ENCODE assay signal across 19 cellular contexts in the genomic region with DNA sequence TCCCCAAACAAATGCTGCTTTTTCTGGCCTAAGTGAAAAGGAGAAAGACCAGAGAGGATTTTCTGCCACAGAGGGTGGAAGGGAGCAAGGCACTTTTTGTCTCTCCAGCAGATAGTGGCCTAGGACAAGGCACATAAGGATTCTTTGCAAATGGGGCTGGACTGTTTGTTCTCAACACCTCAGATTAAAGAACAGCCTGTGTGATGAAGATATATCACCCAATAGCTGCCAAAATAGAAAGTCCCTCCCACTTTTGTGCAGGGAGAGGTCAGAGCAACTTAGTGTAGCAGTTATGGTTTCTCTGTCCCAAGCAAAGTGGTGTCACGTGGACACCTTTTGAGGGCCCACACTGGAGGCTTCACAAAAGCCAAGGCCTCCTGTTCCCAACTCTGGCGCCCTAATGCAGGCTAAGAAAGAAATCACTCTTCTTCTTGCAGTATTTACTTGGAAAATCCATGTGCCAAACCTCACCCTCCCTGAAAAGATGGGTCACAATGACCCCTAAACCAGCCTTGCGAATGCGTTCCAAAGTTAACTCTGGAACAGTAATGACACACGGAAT.
DNase-seq lines count a peak whose midpoint lies in the region; ATAC-seq and TF ChIP-seq lines count a peak whose summit lies in the region.
"Had no signal": no experiment of that assay in that cellular context is flagged by ENCODE, and none has a peak within 500 bp of the region (broad histone marks: within the 10 kb centered on the region; RNA-seq: fewer than 3 reads in every experiment).

No MANE protein-coding gene starts in this region.

- H3K4me3 Mint-ChIP-seq in activated CD4-positive, alpha-beta T cell treated with anti-CD3 and anti-CD28 coated beads, Interleukin-2, amount 10 ng/mL, durations not matched to agents 24 days and 14 days: no peak overlapping the region
- H3K4me3 Mint-ChIP-seq: activated naive CD4-positive, alpha-beta T cell treated with anti-CD3 and anti-CD28 coated beads, Interleukin-2, amount 50 U/mL, for 24 hours; mesothelial cell of epicardium; T-cell had no signal

- H3K36me3 ChIP-seq in heart right ventricle (peaks cover 0 to 54% (median 16%) of the 10 kb centered on the region in 9 donors), prostate gland (peaks cover 0 to 3% of the 10 kb centered on the region in 2 donors)

- ATAC-seq in heart right ventricle (peak in 7 of 8 donors; percentile 39 to 87 (median 68)), HG03442 (IDR thresholded peaks at IDR 0.05; ENCODE audit: unreplicated experiment) (no peak), HG03139 (IDR thresholded peaks at IDR 0.05; ENCODE audit: unreplicated experiment) (no peak)
- ATAC-seq: T-cell had no signal

- no peak for DNase-seq in activated CD4-positive, alpha-beta T cell treated with anti-CD3 and anti-CD28 coated beads, Interleukin-2, amount 10 ng/mL, durations not matched to agents 24 days and 14 days
- no peak for DNase-seq in activated CD4-positive, alpha-beta T cell treated with anti-CD3 and anti-CD28 coated beads for 48 hours
- DNase-seq in heart right ventricle (no peak), prostate gland (ENCODE audit: low spot score) (no peak), NCI-H446 treated with DMSO at 0.1 percent for 48 hours (lab: John Stamatoyannopoulos, UW) (no peak), mucosa of gallbladder (ENCODE audit: low spot score) (no peak)
- DNase-seq: activated CD4-positive, alpha-beta T cell treated with anti-CD3 and anti-CD28 coated beads, Interleukin-2, amount 50 U/mL, for 4 hours; EL; kidney; NCI-H1417; NCI-H69; SHP77; T-cell; thyroid gland had no signal

- no peaks in the 10 kb centered on the region for H3K27me3 Mint-ChIP-seq in activated CD4-positive, alpha-beta T cell treated with anti-CD3 and anti-CD28 coated beads, Interleukin-2, amount 10 ng/mL, durations not matched to agents 24 days and 14 days
- H3K27me3 Mint-ChIP-seq: activated naive CD4-positive, alpha-beta T cell treated with anti-CD3 and anti-CD28 coated beads, Interleukin-2, amount 50 U/mL, for 24 hours; T-cell had no signal

- H3K9me3 ChIP-seq in heart right ventricle (peaks cover 0 to 3% (median 0%) of the 10 kb centered on the region in 11 donors), prostate gland (no peaks in the 10 kb centered on the region)
- H3K9me3 ChIP-seq: thyroid gland had no signal

- H3K4me1 ChIP-seq in heart right ventricle: peaks cover 12 to 87% (median 60%) of the 10 kb centered on the region in 9 donors
- H3K4me1 ChIP-seq in prostate gland (replicated peaks): peaks cover 36% of the 10 kb centered on the region

- peaks cover 12% of the 10 kb centered on the region for H3K9me3 Mint-ChIP-seq in activated CD4-positive, alpha-beta T cell treated with anti-CD3 and anti-CD28 coated beads, Interleukin-2, amount 10 ng/mL, durations not matched to agents 24 days and 14 days
- H3K9me3 Mint-ChIP-seq: activated naive CD4-positive, alpha-beta T cell treated with anti-CD3 and anti-CD28 coated beads, Interleukin-2, amount 50 U/mL, for 24 hours had no signal

- intact Hi-C loops in activated CD4-positive, alpha-beta T cell treated with anti-CD3 and anti-CD28 coated beads, Interleukin-2, amount 10 ng/mL, durations not matched to agents 24 days and 14 days (cut with micrococcal nuclease): no loop called here
- intact Hi-C loops in heart right ventricle (cut with DNase I) (loop anchor here in 3 of 10 donors (2.0 to 10.0 kb wide), 4 partner anchors 66 to 89 kb away; a partner anchor contains a TSS), prostate gland (cut with DNase I) (loop anchor here (5.0 kb wide), 1 partner anchor 36 kb away; no protein-coding TSS in a partner anchor)

- peaks cover 32% of the 10 kb centered on the region for H3K4me1 Mint-ChIP-seq in activated CD4-positive, alpha-beta T cell treated with anti-CD3 and anti-CD28 coated beads, Interleukin-2, amount 10 ng/mL, durations not matched to agents 24 days and 14 days

- TF ChIP-seq CTCF in heart right ventricle (IDR thresholded peaks at IDR 0.05) (no peak), prostate gland (IDR thresholded peaks at IDR 0.05) (no peak)

- H3K27me3 ChIP-seq in heart right ventricle (no peaks in the 10 kb centered on the region), prostate gland (replicated peaks; ENCODE audit: insufficient read depth) (no peaks in the 10 kb centered on the region)
- H3K27me3 ChIP-seq: thyroid gland had no signal

- TF ChIP-seq POLR2A in prostate gland (IDR thresholded peaks at IDR 0.05): no peak

- 45 to 58% methylated on average over 5 of the region's 5 CpGs for WGBS in heart right ventricle, 2 donors
- WGBS in prostate gland: 51% methylated on average over 5 of the region's 5 CpGs

- H3K4me3 ChIP-seq in heart right ventricle (no peak overlapping the region), prostate gland (no peak overlapping the region)
- H3K4me3 ChIP-seq: thyroid gland had no signal

- H3K27ac ChIP-seq in heart right ventricle (peak overlapping the region; percentile 42 to 78 (median 66)), prostate gland (peak overlapping the region; percentile 6 to 67)
- H3K27ac ChIP-seq: 22Rv1, thyroid gland had no signal

- peak overlapping the region; percentile 31 for H3K27ac Mint-ChIP-seq in activated CD4-positive, alpha-beta T cell treated with anti-CD3 and anti-CD28 coated beads, Interleukin-2, amount 10 ng/mL, durations not matched to agents 24 days and 14 days
- H3K27ac Mint-ChIP-seq: activated naive CD4-positive, alpha-beta T cell treated with anti-CD3 and anti-CD28 coated beads, Interleukin-2, amount 50 U/mL, for 24 hours; mesothelial cell of epicardium; T-cell had no signal

- peaks cover 62% of the 10 kb centered on the region for H3K36me3 Mint-ChIP-seq in activated CD4-positive, alpha-beta T cell treated with anti-CD3 and anti-CD28 coated beads, Interleukin-2, amount 10 ng/mL, durations not matched to agents 24 days and 14 days (ENCODE audit: low read depth)

Comparison
In these comparisons a context has a peak if more than half of its experiments do, and no peak if none do; other contexts are left out.
1. ATAC-seq: peak in heart right ventricle (7 of 8); none in HG03442 (single experiment) and HG03139 (single experiment).